ENCODE assay signal across 1 cellular context in genomic region chr20:33158637-33159385, GRCh38.
TF ChIP-seq lines count a peak whose summit lies in the region.

No MANE protein-coding gene starts in this region.

TF ChIP-seq in GM23338, 12 proteins besides CTCF, POLR2A, EP300 and RAD21 (continued from another document):
- no peak for TF ChIP-seq ZNF462 (CRISPR knock-in tag; IDR thresholded peaks at IDR 0.05)
- no peak for TF ChIP-seq ETS1 (IDR thresholded peaks at IDR 0.05)
- TF ChIP-seq NANOG (IDR thresholded peaks at IDR 0.05; ENCODE audit: borderline replicate concordance), result no peak
- no peak for TF ChIP-seq STAT1 (IDR thresholded peaks at IDR 0.05; ENCODE audit: unreplicated experiment)
- no peak for TF ChIP-seq EZH2 (IDR thresholded peaks at IDR 0.05; ENCODE audit: low read depth, unreplicated experiment)
- TF ChIP-seq POLR2AphosphoS5 (IDR thresholded peaks at IDR 0.05; ENCODE audit: low read depth), result no peak
- no peak for TF ChIP-seq ZNF331 (CRISPR knock-in tag; IDR thresholded peaks at IDR 0.05; ENCODE audit: low read depth)
TF ChIP-seq in GM23338: peak in this region for 0.
